Comparison of ENCODE assay signal across 8 cellular contexts in genomic region chr4:17347445-17347844, GRCh38.
A peak's percentile ranks its signal among the peaks of the same experiment; 100 is the strongest.
DNase-seq lines count a peak whose midpoint lies in the region; ATAC-seq and TF ChIP-seq lines count a peak whose summit lies in the region.

No MANE protein-coding gene starts in this region.

- no peaks in the 10 kb centered on the region for H3K4me1 ChIP-seq in mucosa of descending colon (ENCODE audit: low read depth)

- TF ChIP-seq CTCF in chondrocyte (IDR thresholded peaks at IDR 0.05) (peak; percentile 71), mucosa of descending colon (IDR thresholded peaks at IDR 0.05) (no peak)

- H3K9me3 Mint-ChIP-seq in chondrocyte (ENCODE audit: low read depth): peaks cover 5% of the 10 kb centered on the region

- peak; percentile 56 for DNase-seq in DMS53 (lab: John Stamatoyannopoulos, UW)
- DNase-seq in H4 (ENCODE audit: low spot score): peak; percentile 39
- DNase-seq in RPMI7951 (ENCODE audit: low read depth): peak; percentile 29
- DNase-seq in chondrocyte (ENCODE audit: low spot score): no peak
- DNase-seq in mucosa of descending colon: peak in 1 of 3 donors; percentile 31
- DNase-seq in NCI-H2227 (lab: John Stamatoyannopoulos, UW; ENCODE audit: unreplicated experiment): no peak
- no peak for DNase-seq in NCI-H128 (lab: John Stamatoyannopoulos, UW; ENCODE audit: unreplicated experiment)

- H3K4me3 Mint-ChIP-seq in chondrocyte (ENCODE audit: unreplicated experiment): no peak overlapping the region

- H3K27ac Mint-ChIP-seq in chondrocyte (ENCODE audit: unreplicated experiment): no peak overlapping the region

- peak; percentile 18 for ATAC-seq in mucosa of descending colon
- ATAC-seq in GM21786 (IDR thresholded peaks at IDR 0.05; ENCODE audit: unreplicated experiment): no peak

- H3K27me3 Mint-ChIP-seq in chondrocyte (ENCODE audit: low read depth): peaks cover 2% of the 10 kb centered on the region

- no peaks in the 10 kb centered on the region for H3K9me3 ChIP-seq in mucosa of descending colon

- no peaks in the 10 kb centered on the region for H3K4me1 Mint-ChIP-seq in chondrocyte (ENCODE audit: low read depth)

- no peak overlapping the region for H3K4me3 ChIP-seq in mucosa of descending colon

- intact Hi-C loops in mucosa of descending colon (cut with DNase I, micrococcal nuclease): no loop called here

- no peaks in the 10 kb centered on the region for H3K36me3 Mint-ChIP-seq in chondrocyte (ENCODE audit: low read depth)

- H3K36me3 ChIP-seq in mucosa of descending colon (ENCODE audit: low read depth): no peaks in the 10 kb centered on the region

Comparison
In these comparisons a context has a peak if more than half of its experiments do, and no peak if none do; other contexts are left out.
1. DNase-seq: peak in DMS53 (single experiment), H4 (single experiment) and RPMI7951 (single experiment); none in chondrocyte (single experiment), NCI-H2227 (single experiment) and NCI-H128 (single experiment).